In the genomic region with DNA sequence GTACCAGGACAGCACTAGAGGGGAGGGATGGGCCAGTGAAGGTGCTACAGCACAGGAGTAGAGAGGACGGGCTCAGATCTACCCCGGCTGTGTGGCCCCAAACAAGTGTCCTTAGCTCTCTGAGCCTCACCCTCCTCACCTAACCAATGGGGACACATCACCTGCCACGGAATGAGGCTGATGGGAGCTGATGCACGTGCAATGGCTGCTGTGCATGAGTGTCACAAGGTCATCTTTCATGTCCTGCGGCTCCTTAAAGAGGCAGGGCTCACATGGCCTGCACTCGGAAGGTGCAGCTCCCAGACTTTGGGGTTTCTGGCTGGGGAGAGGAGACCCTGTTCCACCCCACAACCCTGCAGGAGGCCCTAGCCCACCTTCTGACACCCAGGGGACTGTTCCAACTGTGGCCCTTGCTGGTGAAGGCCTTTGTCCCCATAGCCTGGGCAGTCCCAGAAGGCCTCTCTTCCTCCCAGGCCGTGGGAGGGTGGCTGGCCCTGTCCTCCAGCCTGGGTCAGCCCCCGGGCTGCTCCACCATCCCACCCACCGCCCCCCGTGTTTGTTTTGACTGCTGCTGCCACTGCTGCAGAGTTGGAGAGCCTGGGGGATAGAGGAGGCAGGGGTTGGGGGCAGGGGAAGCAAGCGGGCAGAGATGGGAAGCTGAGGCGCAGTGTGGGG, we compare ENCODE assay signal across 2 cellular contexts.
A peak's percentile ranks its signal among the peaks of the same experiment; 100 is the strongest.
TF ChIP-seq lines count a peak whose summit lies in the region.

No MANE protein-coding gene starts in this region.

TF ChIP-seq in A549, 52 proteins besides CTCF, POLR2A, EP300 and RAD21:
- TF ChIP-seq PBX3 (IDR thresholded peaks at IDR 0.05) (no peak), JUNB (IDR thresholded peaks at IDR 0.05) (no peak), BHLHE40 (IDR thresholded peaks at IDR 0.05; ENCODE audit: low read depth, low read length) (no peak), FOSB (CRISPR knock-in tag; IDR thresholded peaks at IDR 0.05) (no peak), CHD4 (IDR thresholded peaks at IDR 0.05; ENCODE audit: borderline replicate concordance) (no peak), MAX (IDR thresholded peaks at IDR 0.05) (no peak), FOXS1 (CRISPR knock-in tag; IDR thresholded peaks at IDR 0.05) (no peak), TFCP2L1 (CRISPR knock-in tag; IDR thresholded peaks at IDR 0.05) (no peak), HMGXB4 (CRISPR knock-in tag; IDR thresholded peaks at IDR 0.05; ENCODE audit: borderline replicate concordance) (no peak), KDM1A (IDR thresholded peaks at IDR 0.05; ENCODE audit: low read depth) (no peak), KDM5A (IDR thresholded peaks at IDR 0.05) (no peak), NPAS2 (CRISPR knock-in tag; IDR thresholded peaks at IDR 0.05; ENCODE audit: borderline replicate concordance) (no peak), ELK1 (IDR thresholded peaks at IDR 0.05; ENCODE audit: low read depth, low read length) (no peak), TP53 (CRISPR knock-in tag; IDR thresholded peaks at IDR 0.05) (no peak), ZSCAN20 (CRISPR knock-in tag; IDR thresholded peaks at IDR 0.05) (no peak)
- TF ChIP-seq, protein P1, sequence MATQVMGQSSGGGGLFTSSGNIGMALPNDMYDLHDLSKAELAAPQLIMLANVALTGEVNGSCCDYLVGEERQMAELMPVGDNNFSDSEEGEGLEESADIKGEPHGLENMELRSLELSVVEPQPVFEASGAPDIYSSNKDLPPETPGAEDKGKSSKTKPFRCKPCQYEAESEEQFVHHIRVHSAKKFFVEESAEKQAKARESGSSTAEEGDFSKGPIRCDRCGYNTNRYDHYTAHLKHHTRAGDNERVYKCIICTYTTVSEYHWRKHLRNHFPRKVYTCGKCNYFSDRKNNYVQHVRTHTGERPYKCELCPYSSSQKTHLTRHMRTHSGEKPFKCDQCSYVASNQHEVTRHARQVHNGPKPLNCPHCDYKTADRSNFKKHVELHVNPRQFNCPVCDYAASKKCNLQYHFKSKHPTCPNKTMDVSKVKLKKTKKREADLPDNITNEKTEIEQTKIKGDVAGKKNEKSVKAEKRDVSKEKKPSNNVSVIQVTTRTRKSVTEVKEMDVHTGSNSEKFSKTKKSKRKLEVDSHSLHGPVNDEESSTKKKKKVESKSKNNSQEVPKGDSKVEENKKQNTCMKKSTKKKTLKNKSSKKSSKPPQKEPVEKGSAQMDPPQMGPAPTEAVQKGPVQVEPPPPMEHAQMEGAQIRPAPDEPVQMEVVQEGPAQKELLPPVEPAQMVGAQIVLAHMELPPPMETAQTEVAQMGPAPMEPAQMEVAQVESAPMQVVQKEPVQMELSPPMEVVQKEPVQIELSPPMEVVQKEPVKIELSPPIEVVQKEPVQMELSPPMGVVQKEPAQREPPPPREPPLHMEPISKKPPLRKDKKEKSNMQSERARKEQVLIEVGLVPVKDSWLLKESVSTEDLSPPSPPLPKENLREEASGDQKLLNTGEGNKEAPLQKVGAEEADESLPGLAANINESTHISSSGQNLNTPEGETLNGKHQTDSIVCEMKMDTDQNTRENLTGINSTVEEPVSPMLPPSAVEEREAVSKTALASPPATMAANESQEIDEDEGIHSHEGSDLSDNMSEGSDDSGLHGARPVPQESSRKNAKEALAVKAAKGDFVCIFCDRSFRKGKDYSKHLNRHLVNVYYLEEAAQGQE (IDR thresholded peaks at IDR 0.05) = no peak
- TF ChIP-seq, protein P2, sequence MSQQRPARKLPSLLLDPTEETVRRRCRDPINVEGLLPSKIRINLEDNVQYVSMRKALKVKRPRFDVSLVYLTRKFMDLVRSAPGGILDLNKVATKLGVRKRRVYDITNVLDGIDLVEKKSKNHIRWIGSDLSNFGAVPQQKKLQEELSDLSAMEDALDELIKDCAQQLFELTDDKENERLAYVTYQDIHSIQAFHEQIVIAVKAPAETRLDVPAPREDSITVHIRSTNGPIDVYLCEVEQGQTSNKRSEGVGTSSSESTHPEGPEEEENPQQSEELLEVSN (IDR thresholded peaks at IDR 0.05; ENCODE audit: borderline replicate concordance, low read depth) = no peak

TF ChIP-seq in HEK293, 187 proteins besides CTCF, POLR2A, EP300 and RAD21:
- no peak for TF ChIP-seq ZNF837 (tag by site-specific recombination; IDR thresholded peaks at IDR 0.05)
- peak; percentile 80 for TF ChIP-seq ZFHX2 (tag by site-specific recombination; conservative IDR thresholded peaks at IDR 0.05)
- TF ChIP-seq EGR2 (tag by site-specific recombination; IDR thresholded peaks at IDR 0.05; ENCODE audit: low read depth) = peak; percentile 81
- TF ChIP-seq, protein P3, sequence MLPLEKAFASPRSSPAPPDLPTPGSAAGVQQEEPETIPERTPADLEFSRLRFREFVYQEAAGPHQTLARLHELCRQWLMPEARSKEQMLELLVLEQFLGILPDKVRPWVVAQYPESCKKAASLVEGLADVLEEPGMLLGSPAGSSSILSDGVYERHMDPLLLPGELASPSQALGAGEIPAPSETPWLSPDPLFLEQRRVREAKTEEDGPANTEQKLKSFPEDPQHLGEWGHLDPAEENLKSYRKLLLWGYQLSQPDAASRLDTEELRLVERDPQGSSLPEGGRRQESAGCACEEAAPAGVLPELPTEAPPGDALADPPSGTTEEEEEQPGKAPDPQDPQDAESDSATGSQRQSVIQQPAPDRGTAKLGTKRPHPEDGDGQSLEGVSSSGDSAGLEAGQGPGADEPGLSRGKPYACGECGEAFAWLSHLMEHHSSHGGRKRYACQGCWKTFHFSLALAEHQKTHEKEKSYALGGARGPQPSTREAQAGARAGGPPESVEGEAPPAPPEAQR (tag by site-specific recombination; IDR thresholded peaks at IDR 0.05) = no peak
- TF ChIP-seq ZNF341 (tag by site-specific recombination; IDR thresholded peaks at IDR 0.05; ENCODE audit: low read depth) = peak; percentile 84
